Comparison of ENCODE assay signal across 9 cellular contexts in genomic region chr1:9291914-9292360, GRCh38. TPM values are rescaled to one million over a fixed set of nuclear protein-coding genes. Genes with fewer than 3 reads are reported as not detected.
DNase-seq lines count a peak whose midpoint lies in the region; ATAC-seq, FAIRE-seq and TF ChIP-seq lines count a peak whose summit lies in the region.
"Had no signal": no experiment of that assay in that cellular context is flagged by ENCODE, and none has a peak within 500 bp of the region (broad histone marks: within the 10 kb centered on the region; RNA-seq: fewer than 3 reads in every experiment).

No MANE protein-coding gene starts in this region.

- H3K9me3 Mint-ChIP-seq in activated naive CD4-positive, alpha-beta T cell treated with anti-CD3 and anti-CD28 coated beads, Interleukin-2, amount 10 ng/mL, durations not matched to agents 7 days and 5 days: peaks cover 17% of the 10 kb centered on the region

- peaks cover 5% of the 10 kb centered on the region for H3K36me3 Mint-ChIP-seq in activated naive CD4-positive, alpha-beta T cell treated with anti-CD3 and anti-CD28 coated beads, Interleukin-2, amount 10 ng/mL, durations not matched to agents 7 days and 5 days

- CTCF ChIA-PET in activated naive CD4-positive, alpha-beta T cell treated with anti-CD3 and anti-CD28 coated beads, Interleukin-2, amount 10 ng/mL, durations not matched to agents 7 days and 5 days (lab: Charles Lee): interaction anchor here (0.7 to 4.1 kb wide), 7 partner anchors 8 to 282 kb away, joined by 3 to 122 read pairs (median 3); no protein-coding TSS in a partner anchor

- H3K4me1 Mint-ChIP-seq in activated naive CD4-positive, alpha-beta T cell treated with anti-CD3 and anti-CD28 coated beads, Interleukin-2, amount 10 ng/mL, durations not matched to agents 7 days and 5 days: peaks cover 12% of the 10 kb centered on the region

- ATAC-seq in thoracic aorta (ENCODE audit: insufficient number of reproducible peaks, low FRiP score, low read depth): no peak

- H3K4me3 Mint-ChIP-seq in activated naive CD4-positive, alpha-beta T cell treated with anti-CD3 and anti-CD28 coated beads, Interleukin-2, amount 10 ng/mL, durations not matched to agents 7 days and 5 days: peak overlapping the region; percentile 62

- peaks cover 27% of the 10 kb centered on the region for H3K27me3 Mint-ChIP-seq in activated naive CD4-positive, alpha-beta T cell treated with anti-CD3 and anti-CD28 coated beads, Interleukin-2, amount 10 ng/mL, durations not matched to agents 7 days and 5 days

- H3K4me3 ChIP-seq in brain microvascular endothelial cell (ENCODE audit: low read depth, low read length) (peak overlapping the region; percentile 97), thoracic aorta (peak overlapping the region; percentile 87)

- TF ChIP-seq CTCF in brain microvascular endothelial cell (IDR thresholded peaks at IDR 0.05; ENCODE audit: low read depth, low read length, missing control alignments) (no peak), thoracic aorta (IDR thresholded peaks at IDR 0.05) (no peak)

- H3K27ac ChIP-seq in brain microvascular endothelial cell (peak overlapping the region; percentile 60), thoracic aorta (peak overlapping the region; percentile 87 to 93)

- no peaks in the 10 kb centered on the region for H3K27me3 ChIP-seq in brain microvascular endothelial cell (replicated peaks)
- H3K27me3 ChIP-seq in thoracic aorta (replicated peaks; ENCODE audit: insufficient read depth): no peaks in the 10 kb centered on the region

- peaks cover 28 to 48% of the 10 kb centered on the region in 2 donors for H3K4me1 ChIP-seq in thoracic aorta (ENCODE audit: control insufficient read depth in 1 of 2, low read depth in 2 of 2)

- FAIRE-seq in frontal cortex (lab: Jason Lieb, UNC): no peak
- FAIRE-seq: colon had no signal

- in situ Hi-C loops in brain microvascular endothelial cell (cut with HindIII; ENCODE audit: low pct_ligation_motif_present, low sequenced_read_pairs): no loop called here

- no peak overlapping the region for H3K27ac Mint-ChIP-seq in activated naive CD4-positive, alpha-beta T cell treated with anti-CD3 and anti-CD28 coated beads, Interleukin-2, amount 10 ng/mL, durations not matched to agents 7 days and 5 days

- no peak for DNase-seq in activated naive CD4-positive, alpha-beta T cell treated with anti-CD3 and anti-CD28 coated beads, Interleukin-2, amount 10 ng/mL, durations not matched to agents 7 days and 5 days
- no peak for DNase-seq in activated naive CD4-positive, alpha-beta T cell treated with Interleukin-2 at 50 U/mL for 16 hours
- DNase-seq in brain microvascular endothelial cell (peak; percentile 72), left kidney (ENCODE audit: low read depth, low spot score) (peak; percentile 66), thoracic aorta (ENCODE audit: low spot score) (no peak), frontal cortex (ENCODE audit: low spot score in 2 of 2) (no peak), NCI-H2081 treated with DMSO at 0.1 percent for 48 hours (lab: John Stamatoyannopoulos, UW) (no peak), GM19240 (ENCODE audit: insufficient read length, low spot score) (no peak)

- H3K9me3 ChIP-seq in thoracic aorta: peaks cover 12% of the 10 kb centered on the region

- H3K36me3 ChIP-seq in brain microvascular endothelial cell (replicated peaks) (no peaks in the 10 kb centered on the region), thoracic aorta (no peaks in the 10 kb centered on the region)

RNA-seq across cellular contexts. Expression of gene SPSB1, which starts 0.8 kb away (rescaled TPM):
- 100 to 1,000 TPM; 107 to 171 TPM for total RNA-seq in thoracic aorta
- 2.9 TPM for total RNA-seq in frontal cortex

RNA-seq across cellular contexts. Expression of gene H6PD, which starts 57.4 kb away (rescaled TPM):
- total RNA-seq in thoracic aorta (10 to 100 TPM; 57.8 to 80.6 TPM), frontal cortex (5.3 TPM)

Comparison
In these comparisons a context has a peak if more than half of its experiments do, and no peak if none do; other contexts are left out.
1. DNase-seq: peak in brain microvascular endothelial cell (single experiment) and left kidney (single experiment); none in activated naive CD4-positive, alpha-beta T cell treated with anti-CD3 and anti-CD28 coated beads, Interleukin-2, amount 10 ng/mL, durations not matched to agents 7 days and 5 days (single experiment), activated naive CD4-positive, alpha-beta T cell treated with Interleukin-2 at 50 U/mL for 16 hours (single experiment), thoracic aorta (single experiment), frontal cortex (0 of 2), NCI-H2081 treated with DMSO at 0.1 percent for 48 hours (single experiment) and GM19240 (single experiment).
2. RNA of gene SPSB1, which starts 0.8 kb away (total RNA-seq): 107 to 171 TPM in thoracic aorta; 2.9 TPM in frontal cortex (single experiment); every median in the first group is over 10 times any median in the second.